8 cellular contexts compared by ENCODE assay signal in the genomic region with DNA sequence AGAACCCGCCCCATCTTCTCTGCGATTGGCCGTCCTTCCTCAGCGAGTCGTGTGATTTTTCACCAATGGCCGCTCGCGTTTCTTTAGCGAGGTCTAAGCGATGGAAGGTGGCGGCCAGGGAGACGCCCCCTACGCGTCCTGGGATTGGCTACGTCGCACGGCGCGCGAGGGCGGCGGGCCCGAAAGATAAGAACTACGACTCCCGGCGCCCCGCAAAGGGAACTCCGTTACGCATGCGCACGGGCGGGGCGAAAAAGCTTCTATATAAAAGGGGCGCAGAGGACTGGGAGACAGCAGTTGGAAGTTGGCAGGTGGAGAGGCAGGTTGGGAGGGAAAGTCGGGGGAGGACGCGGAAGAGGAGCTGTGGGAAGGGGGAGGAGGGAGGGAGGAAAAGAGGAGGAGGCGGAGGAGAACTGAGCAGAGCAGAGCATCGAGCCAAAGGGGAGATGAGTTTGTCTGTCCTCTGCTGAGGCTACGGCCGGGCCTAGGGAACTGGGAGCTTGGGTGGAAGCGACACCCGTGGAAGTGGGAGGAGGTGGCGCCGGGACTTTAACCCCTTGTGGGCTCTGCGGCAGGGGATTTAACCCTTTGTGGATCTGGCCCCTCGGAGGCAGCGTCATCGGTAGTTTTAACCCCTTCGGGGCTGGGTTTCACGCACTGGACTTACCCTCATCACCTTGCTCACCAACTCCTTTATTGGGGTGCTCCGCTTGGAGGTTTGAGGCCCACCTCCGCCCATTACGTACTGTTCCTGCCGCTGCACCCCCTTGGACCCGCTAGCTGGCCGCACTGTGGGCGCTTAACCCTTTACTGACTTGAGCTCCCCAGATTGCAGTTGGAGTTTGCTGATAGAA.
DNase-seq lines count a peak whose midpoint lies in the region; ATAC-seq lines count a peak whose summit lies in the region.

A gene with protein sequence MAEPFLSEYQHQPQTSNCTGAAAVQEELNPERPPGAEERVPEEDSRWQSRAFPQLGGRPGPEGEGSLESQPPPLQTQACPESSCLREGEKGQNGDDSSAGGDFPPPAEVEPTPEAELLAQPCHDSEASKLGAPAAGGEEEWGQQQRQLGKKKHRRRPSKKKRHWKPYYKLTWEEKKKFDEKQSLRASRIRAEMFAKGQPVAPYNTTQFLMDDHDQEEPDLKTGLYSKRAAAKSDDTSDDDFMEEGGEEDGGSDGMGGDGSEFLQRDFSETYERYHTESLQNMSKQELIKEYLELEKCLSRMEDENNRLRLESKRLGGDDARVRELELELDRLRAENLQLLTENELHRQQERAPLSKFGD (plus strand): TSS at position 293 of the 854 bp plus-strand sequence. CDS start 716 bp downstream, outside the sequence.

- H3K4me2 ChIP-seq in BLaER1 treated with 17β-estradiol and CSF1 and Interleukin-3, amounts not matched to agents 10 nM and 100 nM, result peak within 1 kb of the TSS; percentile 89 to 99 (median 95)

- H3K9ac ChIP-seq in BLaER1 treated with 17β-estradiol and CSF1 and Interleukin-3, amounts not matched to agents 10 nM and 100 nM, result peak within 1 kb of the TSS; percentile 89 to 99 (median 95)

- H3K36me3 ChIP-seq in BLaER1 treated with 17β-estradiol and CSF1 and Interleukin-3, amounts not matched to agents 10 nM and 100 nM, result peaks cover 0 to 21% (median 5%) of the 10 kb centered on the region in 11 experiments; a peak in 9 of 22 replicates

- H3K4me3 ChIP-seq in BLaER1 treated with 17β-estradiol and CSF1 and Interleukin-3, amounts not matched to agents 10 nM and 100 nM, result peak within 1 kb of the TSS; percentile 76 to 92 (median 87)

- no peaks in the 10 kb centered on the region for H3K9me3 ChIP-seq in BLaER1 treated with 17β-estradiol and CSF1 and Interleukin-3, amounts not matched to agents 10 nM and 100 nM (replicated peaks in 1 of 11)

- peaks cover 25 to 49% (median 37%) of the 10 kb centered on the region in 11 experiments for H4K20me1 ChIP-seq in BLaER1 treated with 17β-estradiol and CSF1 and Interleukin-3, amounts not matched to agents 10 nM and 100 nM

- ATAC-seq in GM19372 (IDR thresholded peaks at IDR 0.05; ENCODE audit: low read depth, unreplicated experiment) (peak; percentile 65), HG03558 (IDR thresholded peaks at IDR 0.05; ENCODE audit: extremely low read depth, unreplicated experiment) (peak; percentile 35)

- peak within 1 kb of the TSS; percentile 96 to 100 (median 99) for H3K27ac ChIP-seq in BLaER1 treated with 17β-estradiol and CSF1 and Interleukin-3, amounts not matched to agents 10 nM and 100 nM

- no peaks in the 10 kb centered on the region for H3K27me3 ChIP-seq in BLaER1 treated with 17β-estradiol and CSF1 and Interleukin-3, amounts not matched to agents 10 nM and 100 nM

- H3K4me1 ChIP-seq in BLaER1 treated with 17β-estradiol and CSF1 and Interleukin-3, amounts not matched to agents 10 nM and 100 nM, result peaks cover 53 to 64% (median 58%) of the 10 kb centered on the region in 10 experiments

- peak; percentile 98 for DNase-seq in NCI-H748 treated with DMSO at 0.1 percent for 48 hours (lab: John Stamatoyannopoulos, UW)
- peak; percentile 99 for DNase-seq in activated CD4-positive, alpha-beta T cell treated with anti-CD3 and anti-CD28 coated beads, Interleukin-2, amount 50 U/mL, for 24 hours (ENCODE audit: low read depth in 1 of 2, low spot score in 1 of 2)
- peak; percentile 99 for DNase-seq in dedifferentiated amniotic fluid mesenchymal stem cell (ENCODE audit: extremely low spot score)
- DNase-seq in left kidney (ENCODE audit: low read depth, low spot score), result peak; percentile 100
- peak; percentile 98 to 99 for DNase-seq in stimulated activated CD4-positive, alpha-beta T cell treated with anti-CD3 and anti-CD28 coated beads, Interleukin-2, amount 100 ng/mL, for 24 hours

Comparison
In these comparisons a context has a peak if more than half of its experiments do, and no peak if none do; other contexts are left out.
1. Peak in every context shown above with its lines: DNase-seq, ATAC-seq, H3K4me3 ChIP-seq and H3K27ac ChIP-seq.